Comparison of ENCODE assay signal across 10 cellular contexts in the genomic region with DNA sequence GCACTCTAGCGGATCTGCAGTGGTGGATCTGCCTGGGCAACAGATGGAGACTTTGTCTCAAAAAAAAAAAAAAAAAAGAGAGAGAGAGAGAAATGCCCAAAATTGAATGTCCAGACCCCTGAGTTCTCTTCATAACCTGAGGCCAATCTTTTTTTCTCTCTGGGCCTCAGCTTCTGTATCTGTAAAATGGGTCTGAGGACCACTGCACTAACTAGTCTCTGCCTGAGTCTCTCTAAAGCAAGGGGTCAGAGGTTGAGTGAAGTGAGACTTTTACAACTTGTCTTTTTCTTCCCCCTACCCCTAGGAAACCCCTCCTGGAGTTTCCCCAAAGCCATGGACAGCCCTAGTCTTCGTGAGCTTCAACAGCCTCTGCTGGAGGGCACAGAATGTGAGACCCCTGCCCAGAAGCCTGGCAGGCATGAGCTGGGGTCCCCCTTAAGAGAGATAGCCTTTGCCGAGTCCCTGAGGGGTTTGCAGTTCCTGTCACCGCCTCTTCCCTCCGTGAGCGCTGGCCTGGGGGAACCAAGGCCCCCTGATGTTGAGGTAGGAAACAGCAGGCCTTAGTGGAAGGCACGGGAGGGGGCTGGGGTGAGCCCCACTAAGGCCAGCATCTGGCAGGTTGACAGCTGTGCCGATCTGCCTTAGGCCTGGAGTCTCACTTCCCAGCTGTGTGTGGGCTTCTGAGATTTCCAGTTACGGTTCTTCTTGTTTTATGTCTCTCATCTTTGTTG. TPM values are rescaled to one million over a fixed set of nuclear protein-coding genes. Genes with fewer than 3 reads are reported as not detected.
DNase-seq lines count a peak whose midpoint lies in the region; ATAC-seq, FAIRE-seq and TF ChIP-seq lines count a peak whose summit lies in the region.
"Had no signal": no experiment of that assay in that cellular context is flagged by ENCODE, and none has a peak within 500 bp of the region (broad histone marks: within the 10 kb centered on the region; RNA-seq: fewer than 3 reads in every experiment).

No MANE protein-coding gene starts in this region.

- H3K27ac Mint-ChIP-seq in CD4-positive, alpha-beta memory T cell: peak overlapping the region in 2 of 7 donors; percentile 19 to 66

- no peaks in the 10 kb centered on the region for H3K9me3 ChIP-seq in psoas muscle
- H3K9me3 ChIP-seq in CD4-positive, alpha-beta memory T cell (ENCODE audit: control insufficient read depth in 1 of 2, low read length in 2 of 2): no peaks in the 10 kb centered on the region

- no peaks in the 10 kb centered on the region for H3K27me3 Mint-ChIP-seq in CD4-positive, alpha-beta memory T cell

- no peak for TF ChIP-seq POLR2A in GM12892 (IDR thresholded peaks at IDR 0.05; ENCODE audit: low read depth, low read length)

- POLR2A ChIA-PET in CD4-positive, alpha-beta memory T cell (lab: Charles Lee; ENCODE audit: partially characterized antibody): interaction anchor here (3.5 kb wide), 1 partner anchor 14 kb away, joined by 11 read pairs; the partner anchor contains the start of gene B9D2

- H3K4me3 ChIP-seq in astrocyte of the cerebellum (ENCODE audit: low read depth, low read length) (no peak overlapping the region), psoas muscle (no peak overlapping the region)
- no peak overlapping the region for H3K4me3 ChIP-seq in CD4-positive, alpha-beta memory T cell (ENCODE audit: low read length in 2 of 2)

- peaks cover 15% of the 10 kb centered on the region for H3K4me1 ChIP-seq in psoas muscle
- H3K4me1 ChIP-seq in CD4-positive, alpha-beta memory T cell (ENCODE audit: insufficient read depth, low read length): peaks cover 7% of the 10 kb centered on the region

- peaks cover 0 to 3% of the 10 kb centered on the region in 2 donors for H3K36me3 Mint-ChIP-seq in CD4-positive, alpha-beta memory T cell

- H3K36me3 ChIP-seq in psoas muscle (ENCODE audit: insufficient read depth in 1 of 2, low read depth in 1 of 2): peaks cover 0 to 6% of the 10 kb centered on the region in 2 donors
- peaks cover 3% of the 10 kb centered on the region for H3K36me3 ChIP-seq in CD4-positive, alpha-beta memory T cell (ENCODE audit: insufficient read depth, low read length)

- DNase-seq in GM12892 (ENCODE audit: insufficient read length): peak; percentile 48
- DNase-seq in astrocyte of the cerebellum (ENCODE audit: low read depth): no peak
- peak in 1 of 2 donors; percentile 42 for DNase-seq in psoas muscle
- no peak for DNase-seq in CD4-positive, alpha-beta memory T cell
- no peak for DNase-seq in cerebellum (ENCODE audit: low spot score)
- DNase-seq: activated CD4-positive, CD25-positive, alpha-beta regulatory T cell treated with anti-CD3 and anti-CD28 coated beads, Interleukin-2, amount 50 U/mL, for 72 hours; NCI-H1417 treated with DMSO at 0.1 percent for 48 hours had no signal

- H3K4me3 Mint-ChIP-seq in CD4-positive, alpha-beta memory T cell: no peak overlapping the region

- ATAC-seq in HG02588 (IDR thresholded peaks at IDR 0.05; ENCODE audit: unreplicated experiment) (peak; percentile 51), psoas muscle (no peak), HG03457 (IDR thresholded peaks at IDR 0.05; ENCODE audit: unreplicated experiment) (no peak), GM19328 (IDR thresholded peaks at IDR 0.05; ENCODE audit: unreplicated experiment) (no peak)

- no peak for FAIRE-seq in GM12892 (lab: Jason Lieb, UNC)

- TF ChIP-seq CTCF in astrocyte of the cerebellum (IDR thresholded peaks at IDR 0.05; ENCODE audit: low read depth, low read length, missing control alignments) (peak; percentile 33), psoas muscle (IDR thresholded peaks at IDR 0.05) (no peak)

- intact Hi-C loops in psoas muscle (cut with DNase I): no loop called here
- intact Hi-C loops in CD4-positive, alpha-beta memory T cell (cut with micrococcal nuclease): no loop called here

- CTCF ChIA-PET in CD4-positive, alpha-beta memory T cell (lab: Charles Lee; ENCODE audit: partially characterized antibody): interaction anchor here (1.0 to 1.8 kb wide), 2 partner anchors 14 to 72 kb away, joined by 4 read pairs; partner anchors contain the start of gene B9D2

- in situ Hi-C loops in astrocyte of the cerebellum (cut with HindIII; ENCODE audit: low sequenced_read_pairs): no loop called here

- peaks cover 0 to 10% (median 2%) of the 10 kb centered on the region in 3 donors for H3K27me3 ChIP-seq in psoas muscle (ENCODE audit: insufficient read depth in 3 of 3, low read length in 2 of 3)
- H3K27me3 ChIP-seq in CD4-positive, alpha-beta memory T cell (ENCODE audit: insufficient read depth, low read length): no peaks in the 10 kb centered on the region

- H3K27ac ChIP-seq in psoas muscle: peak overlapping the region; percentile 23
- no peak overlapping the region for H3K27ac ChIP-seq in CD4-positive, alpha-beta memory T cell (ENCODE audit: low read depth, low read length)

- H3K4me1 Mint-ChIP-seq in CD4-positive, alpha-beta memory T cell: peaks cover 11 to 16% (median 12%) of the 10 kb centered on the region in 4 donors

- no peaks in the 10 kb centered on the region for H3K9me3 Mint-ChIP-seq in CD4-positive, alpha-beta memory T cell

- 45 to 54% (median 48%) methylated on average over 9 of the region's 9 CpGs for WGBS in psoas muscle, 3 donors

RNA-seq across cellular contexts. Expression of gene TMEM91, which starts 1.8 kb away (rescaled TPM):
- 5.3 TPM for polyA plus RNA-seq in GM12892 (2012; ENCODE audit: missing spikeins)
- total RNA-seq in psoas muscle (1 to 10 TPM; 1.4 to 2.6 (median 1.7) TPM), cerebellum (5.6 TPM)
- 1 to 10 TPM in 2 of 3 donors, under 1 TPM in 1; 0.88 to 3.1 (median 2.5) TPM for polyA plus RNA-seq in psoas muscle
- total RNA-seq in CD4-positive, alpha-beta memory T cell: 10 to 100 TPM; 14.3 to 16.1 TPM
- polyA plus RNA-seq in CD4-positive, alpha-beta memory T cell: 1 to 10 TPM; 4.8 to 4.9 TPM

RNA-seq across cellular contexts. Expression of gene B9D2, which starts 14.2 kb away (rescaled TPM):
- 3.5 TPM for polyA plus RNA-seq in GM12892 (2012; ENCODE audit: missing spikeins)
- total RNA-seq in psoas muscle: 1 to 10 TPM; 1.7 to 2.5 (median 2.0) TPM
- polyA plus RNA-seq in psoas muscle: 10 to 100 TPM in 1 of 3 donors, 1 to 10 TPM in 2; 7.9 to 13.1 (median 9.3) TPM
- 10 to 100 TPM; 11.6 to 15.2 TPM for total RNA-seq in CD4-positive, alpha-beta memory T cell
- 10 to 100 TPM; 12.9 to 22.4 TPM for polyA plus RNA-seq in CD4-positive, alpha-beta memory T cell
- total RNA-seq in cerebellum: 2.4 TPM

RNA-seq across cellular contexts. Expression of gene EXOSC5, which starts 19.0 kb away (rescaled TPM):
- polyA plus RNA-seq in GM12892 (2012; ENCODE audit: missing spikeins): 59.4 TPM
- total RNA-seq in psoas muscle (10 to 100 TPM; 25.4 to 42.3 (median 41.2) TPM), cerebellum (7.4 TPM)
- 10 to 100 TPM; 34.9 to 78.8 (median 59.0) TPM for polyA plus RNA-seq in psoas muscle
- 10 to 100 TPM; 18.2 to 23.0 TPM for total RNA-seq in CD4-positive, alpha-beta memory T cell
- 10 to 100 TPM; 46.4 to 58.6 TPM for polyA plus RNA-seq in CD4-positive, alpha-beta memory T cell

RNA-seq across cellular contexts. Expression of gene BCKDHA, which starts 19.5 kb away (rescaled TPM):
- polyA plus RNA-seq in GM12892 (2012; ENCODE audit: missing spikeins): 36.2 TPM
- total RNA-seq in psoas muscle: 10 to 100 TPM; 31.5 to 45.1 (median 39.8) TPM
- polyA plus RNA-seq in psoas muscle: 10 to 100 TPM; 34.9 to 58.8 (median 43.3) TPM
- total RNA-seq in CD4-positive, alpha-beta memory T cell: 10 to 100 TPM; 23.6 to 27.1 TPM
- 10 to 100 TPM; 59.7 to 65.1 TPM for polyA plus RNA-seq in CD4-positive, alpha-beta memory T cell
- total RNA-seq in cerebellum: 23.0 TPM

RNA-seq across cellular contexts. Expression of gene TGFB1, which starts 24.4 kb away (rescaled TPM):
- polyA plus RNA-seq in GM12892 (2012; ENCODE audit: missing spikeins): 23.4 TPM
- total RNA-seq in psoas muscle (10 to 100 TPM in 2 of 4 donors, 1 to 10 TPM in 2; 8.2 to 10.8 (median 10.1) TPM), cerebellum (1.7 TPM)
- polyA plus RNA-seq in psoas muscle: 10 to 100 TPM in 1 of 3 donors, 1 to 10 TPM in 2; 2.8 to 10.5 (median 3.2) TPM
- total RNA-seq in CD4-positive, alpha-beta memory T cell: 100 to 1,000 TPM; 136 to 143 TPM
- 10 to 100 TPM; 28.1 to 83.7 TPM for polyA plus RNA-seq in CD4-positive, alpha-beta memory T cell
